ENCODE assay signal across 1 cellular context in the genomic region with DNA sequence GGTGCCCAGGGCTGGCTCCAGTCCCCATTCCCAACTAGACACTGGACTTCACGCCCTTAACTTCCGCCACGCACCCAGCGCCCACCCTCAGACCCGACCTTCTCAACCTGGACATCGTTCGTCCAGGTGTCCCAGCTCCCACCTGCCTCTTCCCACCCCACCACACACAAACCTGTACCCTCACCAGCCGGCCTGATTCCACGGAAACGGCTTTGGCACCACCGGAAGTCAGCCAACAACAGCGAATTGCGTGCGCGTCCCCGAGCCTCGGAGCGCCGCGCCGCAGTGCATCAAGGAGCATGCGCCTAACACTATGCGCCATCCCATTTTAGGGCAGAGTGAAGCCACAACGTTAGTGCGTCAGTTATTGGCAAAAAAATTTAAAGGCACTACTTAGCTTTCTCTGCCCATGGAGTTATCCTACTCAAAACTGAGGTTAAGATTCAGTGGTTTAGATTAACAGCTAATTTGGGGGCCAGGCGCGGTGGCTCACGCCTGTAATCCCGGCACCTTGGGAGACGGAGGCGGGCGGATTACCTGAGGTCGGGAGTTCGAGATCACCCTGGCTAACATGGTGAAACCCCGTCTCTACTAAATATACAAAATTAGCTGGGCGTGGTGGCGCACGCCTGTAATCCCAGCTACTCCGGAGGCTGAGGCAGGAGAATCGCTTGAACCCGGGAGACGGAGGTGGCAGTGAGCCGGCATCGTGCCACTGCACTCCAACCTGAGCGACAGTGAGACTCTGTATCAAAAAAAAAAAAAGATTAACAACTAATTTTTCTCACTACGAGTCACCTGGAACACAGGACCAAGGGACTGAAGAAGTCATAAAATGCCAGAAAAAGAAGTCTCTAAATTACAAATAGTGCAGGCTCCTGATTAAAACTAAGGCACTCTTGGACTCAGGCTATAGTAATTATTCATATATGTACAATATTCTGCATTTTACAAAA.
TF ChIP-seq lines count a peak whose summit lies in the region.

A gene with protein sequence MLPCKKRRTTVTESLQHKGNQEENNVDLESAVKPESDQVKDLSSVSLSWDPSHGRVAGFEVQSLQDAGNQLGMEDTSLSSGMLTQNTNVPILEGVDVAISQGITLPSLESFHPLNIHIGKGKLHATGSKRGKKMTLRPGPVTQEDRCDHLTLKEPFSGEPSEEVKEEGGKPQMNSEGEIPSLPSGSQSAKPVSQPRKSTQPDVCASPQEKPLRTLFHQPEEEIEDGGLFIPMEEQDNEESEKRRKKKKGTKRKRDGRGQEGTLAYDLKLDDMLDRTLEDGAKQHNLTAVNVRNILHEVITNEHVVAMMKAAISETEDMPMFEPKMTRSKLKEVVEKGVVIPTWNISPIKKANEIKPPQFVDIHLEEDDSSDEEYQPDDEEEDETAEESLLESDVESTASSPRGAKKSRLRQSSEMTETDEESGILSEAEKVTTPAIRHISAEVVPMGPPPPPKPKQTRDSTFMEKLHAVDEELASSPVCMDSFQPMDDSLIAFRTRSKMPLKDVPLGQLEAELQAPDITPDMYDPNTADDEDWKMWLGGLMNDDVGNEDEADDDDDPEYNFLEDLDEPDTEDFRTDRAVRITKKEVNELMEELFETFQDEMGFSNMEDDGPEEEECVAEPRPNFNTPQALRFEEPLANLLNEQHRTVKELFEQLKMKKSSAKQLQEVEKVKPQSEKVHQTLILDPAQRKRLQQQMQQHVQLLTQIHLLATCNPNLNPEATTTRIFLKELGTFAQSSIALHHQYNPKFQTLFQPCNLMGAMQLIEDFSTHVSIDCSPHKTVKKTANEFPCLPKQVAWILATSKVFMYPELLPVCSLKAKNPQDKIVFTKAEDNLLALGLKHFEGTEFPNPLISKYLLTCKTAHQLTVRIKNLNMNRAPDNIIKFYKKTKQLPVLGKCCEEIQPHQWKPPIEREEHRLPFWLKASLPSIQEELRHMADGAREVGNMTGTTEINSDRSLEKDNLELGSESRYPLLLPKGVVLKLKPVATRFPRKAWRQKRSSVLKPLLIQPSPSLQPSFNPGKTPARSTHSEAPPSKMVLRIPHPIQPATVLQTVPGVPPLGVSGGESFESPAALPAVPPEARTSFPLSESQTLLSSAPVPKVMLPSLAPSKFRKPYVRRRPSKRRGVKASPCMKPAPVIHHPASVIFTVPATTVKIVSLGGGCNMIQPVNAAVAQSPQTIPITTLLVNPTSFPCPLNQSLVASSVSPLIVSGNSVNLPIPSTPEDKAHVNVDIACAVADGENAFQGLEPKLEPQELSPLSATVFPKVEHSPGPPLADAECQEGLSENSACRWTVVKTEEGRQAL (N-terminal part only) (minus strand): TSS at position 240 of the 956 bp plus-strand sequence. CDS start 3,434 bp downstream, outside the sequence.

TF ChIP-seq in HepG2, 621 proteins besides CTCF, POLR2A, EP300 and RAD21 (continued from another document and continues in another):
- TF ChIP-seq, protein P1, sequence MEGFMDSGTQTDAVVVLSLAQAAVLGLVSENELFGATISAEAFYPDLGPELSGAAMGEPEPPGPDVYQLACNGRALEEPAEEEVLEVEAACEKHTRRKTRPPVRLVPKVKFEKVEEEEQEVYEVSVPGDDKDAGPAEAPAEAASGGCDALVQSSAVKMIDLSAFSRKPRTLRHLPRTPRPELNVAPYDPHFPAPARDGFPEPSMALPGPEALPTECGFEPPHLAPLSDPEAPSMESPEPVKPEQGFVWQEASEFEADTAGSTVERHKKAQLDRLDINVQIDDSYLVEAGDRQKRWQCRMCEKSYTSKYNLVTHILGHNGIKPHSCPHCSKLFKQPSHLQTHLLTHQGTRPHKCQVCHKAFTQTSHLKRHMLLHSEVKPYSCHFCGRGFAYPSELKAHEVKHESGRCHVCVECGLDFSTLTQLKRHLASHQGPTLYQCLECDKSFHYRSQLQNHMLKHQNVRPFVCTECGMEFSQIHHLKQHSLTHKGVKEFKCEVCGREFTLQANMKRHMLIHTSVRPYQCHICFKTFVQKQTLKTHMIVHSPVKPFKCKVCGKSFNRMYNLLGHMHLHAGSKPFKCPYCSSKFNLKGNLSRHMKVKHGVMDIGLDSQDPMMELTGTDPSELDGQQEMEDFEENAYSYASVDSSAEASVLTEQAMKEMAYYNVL (CRISPR knock-in tag; IDR thresholded peaks at IDR 0.05; ENCODE audit: borderline replicate concordance) = no peak
- TF ChIP-seq ZNF747 (CRISPR knock-in tag; IDR thresholded peaks at IDR 0.05; ENCODE audit: borderline replicate concordance) = no peak
- 0 out of 2 replicates have a peak, but pooled peaks have one; percentile 36 for TF ChIP-seq SMYD3 (CRISPR knock-in tag; IDR thresholded peaks at IDR 0.05)
- TF ChIP-seq, protein P2, sequence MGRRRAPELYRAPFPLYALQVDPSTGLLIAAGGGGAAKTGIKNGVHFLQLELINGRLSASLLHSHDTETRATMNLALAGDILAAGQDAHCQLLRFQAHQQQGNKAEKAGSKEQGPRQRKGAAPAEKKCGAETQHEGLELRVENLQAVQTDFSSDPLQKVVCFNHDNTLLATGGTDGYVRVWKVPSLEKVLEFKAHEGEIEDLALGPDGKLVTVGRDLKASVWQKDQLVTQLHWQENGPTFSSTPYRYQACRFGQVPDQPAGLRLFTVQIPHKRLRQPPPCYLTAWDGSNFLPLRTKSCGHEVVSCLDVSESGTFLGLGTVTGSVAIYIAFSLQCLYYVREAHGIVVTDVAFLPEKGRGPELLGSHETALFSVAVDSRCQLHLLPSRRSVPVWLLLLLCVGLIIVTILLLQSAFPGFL (CRISPR knock-in tag; IDR thresholded peaks at IDR 0.05) = no peak
- TF ChIP-seq ARHGAP35 (CRISPR knock-in tag; IDR thresholded peaks at IDR 0.05; ENCODE audit: borderline replicate concordance) = 0 out of 2 replicates have a peak, but pooled peaks have one; percentile 57
- TF ChIP-seq ZSCAN29 (CRISPR knock-in tag; conservative IDR thresholded peaks at IDR 0.05) = no peak
- no peak for TF ChIP-seq DNMT1 (CRISPR knock-in tag; IDR thresholded peaks at IDR 0.05)
- TF ChIP-seq ZSCAN30 (CRISPR knock-in tag; IDR thresholded peaks at IDR 0.05) = no peak
- TF ChIP-seq ARNT (IDR thresholded peaks at IDR 0.05) = no peak
- peak; percentile 69; the same call in 1 of the 2 replicates for TF ChIP-seq SMAD1 (CRISPR knock-in tag; IDR thresholded peaks at IDR 0.05; ENCODE audit: borderline replicate concordance, low read depth)
- TF ChIP-seq, protein P3, sequence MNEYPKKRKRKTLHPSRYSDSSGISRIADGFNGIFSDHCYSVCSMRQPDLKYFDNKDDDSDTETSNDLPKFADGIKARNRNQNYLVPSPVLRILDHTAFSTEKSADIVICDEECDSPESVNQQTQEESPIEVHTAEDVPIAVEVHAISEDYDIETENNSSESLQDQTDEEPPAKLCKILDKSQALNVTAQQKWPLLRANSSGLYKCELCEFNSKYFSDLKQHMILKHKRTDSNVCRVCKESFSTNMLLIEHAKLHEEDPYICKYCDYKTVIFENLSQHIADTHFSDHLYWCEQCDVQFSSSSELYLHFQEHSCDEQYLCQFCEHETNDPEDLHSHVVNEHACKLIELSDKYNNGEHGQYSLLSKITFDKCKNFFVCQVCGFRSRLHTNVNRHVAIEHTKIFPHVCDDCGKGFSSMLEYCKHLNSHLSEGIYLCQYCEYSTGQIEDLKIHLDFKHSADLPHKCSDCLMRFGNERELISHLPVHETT (CRISPR knock-in tag; conservative IDR thresholded peaks at IDR 0.05) = no peak; the same call in 1 of the 2 replicates
- TF ChIP-seq ATRX (CRISPR knock-in tag; IDR thresholded peaks at IDR 0.05; ENCODE audit: borderline replicate concordance) = no peak
- peak; percentile 29; the same call in 1 of the 2 replicates for TF ChIP-seq CEBPG (CRISPR knock-in tag; IDR thresholded peaks at IDR 0.05)
- 0 out of 2 replicates have a peak, but pooled peaks have one; percentile 37 for TF ChIP-seq ZNF724P (CRISPR knock-in tag; IDR thresholded peaks at IDR 0.05; ENCODE audit: borderline replicate concordance)
- TF ChIP-seq ZFP36 (IDR thresholded peaks at IDR 0.05; ENCODE audit: borderline replicate concordance, low read depth, low read length, partially characterized antibody) = no peak
- TF ChIP-seq ZC3H4 (CRISPR knock-in tag; IDR thresholded peaks at IDR 0.05; ENCODE audit: borderline replicate concordance) = no peak
- no peak for TF ChIP-seq FLYWCH1 (CRISPR knock-in tag; IDR thresholded peaks at IDR 0.05)
- TF ChIP-seq ZNF17 (CRISPR knock-in tag; IDR thresholded peaks at IDR 0.05) = no peak
- no peak for TF ChIP-seq CCDC6 (CRISPR knock-in tag; IDR thresholded peaks at IDR 0.05)
- peak; percentile 58 for TF ChIP-seq MED1 (CRISPR knock-in tag; IDR thresholded peaks at IDR 0.05)
- TF ChIP-seq, protein P4, sequence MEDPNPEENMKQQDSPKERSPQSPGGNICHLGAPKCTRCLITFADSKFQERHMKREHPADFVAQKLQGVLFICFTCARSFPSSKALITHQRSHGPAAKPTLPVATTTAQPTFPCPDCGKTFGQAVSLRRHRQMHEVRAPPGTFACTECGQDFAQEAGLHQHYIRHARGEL (CRISPR knock-in tag; IDR thresholded peaks at IDR 0.05) = no peak
- TF ChIP-seq ZNF558 (CRISPR knock-in tag; IDR thresholded peaks at IDR 0.05; ENCODE audit: borderline replicate concordance) = no peak
- no peak for TF ChIP-seq ARNT2 (CRISPR knock-in tag; IDR thresholded peaks at IDR 0.05; ENCODE audit: low read depth)
- TF ChIP-seq PHB2 (IDR thresholded peaks at IDR 0.05; ENCODE audit: partially characterized antibody) = no peak
- peak; percentile 67; the same call in 1 of the 2 replicates for TF ChIP-seq ZNF331 (CRISPR knock-in tag; IDR thresholded peaks at IDR 0.05)
- TF ChIP-seq, protein P5, sequence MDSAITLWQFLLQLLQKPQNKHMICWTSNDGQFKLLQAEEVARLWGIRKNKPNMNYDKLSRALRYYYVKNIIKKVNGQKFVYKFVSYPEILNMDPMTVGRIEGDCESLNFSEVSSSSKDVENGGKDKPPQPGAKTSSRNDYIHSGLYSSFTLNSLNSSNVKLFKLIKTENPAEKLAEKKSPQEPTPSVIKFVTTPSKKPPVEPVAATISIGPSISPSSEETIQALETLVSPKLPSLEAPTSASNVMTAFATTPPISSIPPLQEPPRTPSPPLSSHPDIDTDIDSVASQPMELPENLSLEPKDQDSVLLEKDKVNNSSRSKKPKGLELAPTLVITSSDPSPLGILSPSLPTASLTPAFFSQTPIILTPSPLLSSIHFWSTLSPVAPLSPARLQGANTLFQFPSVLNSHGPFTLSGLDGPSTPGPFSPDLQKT (CRISPR knock-in tag; IDR thresholded peaks at IDR 0.05; ENCODE audit: borderline replicate concordance) = no peak
- TF ChIP-seq MAF1 (CRISPR knock-in tag; IDR thresholded peaks at IDR 0.05; ENCODE audit: borderline replicate concordance) = no peak; the same call in 1 of the 2 replicates
- peak; percentile 69; the same call in 1 of the 2 replicates for TF ChIP-seq MXD4 (CRISPR knock-in tag; IDR thresholded peaks at IDR 0.05)
- no peak for TF ChIP-seq ZNF674 (CRISPR knock-in tag; IDR thresholded peaks at IDR 0.05; ENCODE audit: low read depth)
- no peak for TF ChIP-seq ZNF546 (CRISPR knock-in tag; conservative IDR thresholded peaks at IDR 0.05)
- TF ChIP-seq SP1 (IDR thresholded peaks at IDR 0.05) = no peak
- no peak; the same call in 1 of the 2 replicates for TF ChIP-seq SP1 (CRISPR knock-in tag; IDR thresholded peaks at IDR 0.05)
- peak; percentile 36 for TF ChIP-seq ZNF883 (CRISPR knock-in tag; IDR thresholded peaks at IDR 0.05; ENCODE audit: not compliant biosample characterization)
- TF ChIP-seq, protein P6, sequence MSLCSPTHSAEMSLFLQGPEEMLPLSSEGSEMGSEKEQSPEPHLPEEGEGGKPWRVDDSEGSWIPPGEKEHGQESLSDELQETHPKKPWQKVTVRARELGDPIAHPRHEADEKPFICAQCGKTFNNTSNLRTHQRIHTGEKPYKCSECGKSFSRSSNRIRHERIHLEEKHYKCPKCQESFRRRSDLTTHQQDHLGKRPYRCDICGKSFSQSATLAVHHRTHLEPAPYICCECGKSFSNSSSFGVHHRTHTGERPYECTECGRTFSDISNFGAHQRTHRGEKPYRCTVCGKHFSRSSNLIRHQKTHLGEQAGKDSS (CRISPR knock-in tag; IDR thresholded peaks at IDR 0.05; ENCODE audit: borderline replicate concordance, low read depth) = no peak
- no peak for TF ChIP-seq ELF4 (CRISPR knock-in tag; IDR thresholded peaks at IDR 0.05; ENCODE audit: borderline replicate concordance)
- no peak for TF ChIP-seq MATR3 (CRISPR knock-in tag; IDR thresholded peaks at IDR 0.05)
- TF ChIP-seq CBFB (CRISPR knock-in tag; IDR thresholded peaks at IDR 0.05) = no peak
- no peak; the same call in 1 of the 2 replicates for TF ChIP-seq RFX3 (CRISPR knock-in tag; IDR thresholded peaks at IDR 0.05)
- TF ChIP-seq, protein P7, sequence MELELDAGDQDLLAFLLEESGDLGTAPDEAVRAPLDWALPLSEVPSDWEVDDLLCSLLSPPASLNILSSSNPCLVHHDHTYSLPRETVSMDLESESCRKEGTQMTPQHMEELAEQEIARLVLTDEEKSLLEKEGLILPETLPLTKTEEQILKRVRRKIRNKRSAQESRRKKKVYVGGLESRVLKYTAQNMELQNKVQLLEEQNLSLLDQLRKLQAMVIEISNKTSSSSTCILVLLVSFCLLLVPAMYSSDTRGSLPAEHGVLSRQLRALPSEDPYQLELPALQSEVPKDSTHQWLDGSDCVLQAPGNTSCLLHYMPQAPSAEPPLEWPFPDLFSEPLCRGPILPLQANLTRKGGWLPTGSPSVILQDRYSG (CRISPR knock-in tag; IDR thresholded peaks at IDR 0.05) = no peak
- TF ChIP-seq HIVEP1 (CRISPR knock-in tag; IDR thresholded peaks at IDR 0.05) = no peak
- TF ChIP-seq, protein P8, sequence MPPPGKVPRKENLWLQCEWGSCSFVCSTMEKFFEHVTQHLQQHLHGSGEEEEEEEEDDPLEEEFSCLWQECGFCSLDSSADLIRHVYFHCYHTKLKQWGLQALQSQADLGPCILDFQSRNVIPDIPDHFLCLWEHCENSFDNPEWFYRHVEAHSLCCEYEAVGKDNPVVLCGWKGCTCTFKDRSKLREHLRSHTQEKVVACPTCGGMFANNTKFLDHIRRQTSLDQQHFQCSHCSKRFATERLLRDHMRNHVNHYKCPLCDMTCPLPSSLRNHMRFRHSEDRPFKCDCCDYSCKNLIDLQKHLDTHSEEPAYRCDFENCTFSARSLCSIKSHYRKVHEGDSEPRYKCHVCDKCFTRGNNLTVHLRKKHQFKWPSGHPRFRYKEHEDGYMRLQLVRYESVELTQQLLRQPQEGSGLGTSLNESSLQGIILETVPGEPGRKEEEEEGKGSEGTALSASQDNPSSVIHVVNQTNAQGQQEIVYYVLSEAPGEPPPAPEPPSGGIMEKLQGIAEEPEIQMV (CRISPR knock-in tag; IDR thresholded peaks at IDR 0.05; ENCODE audit: low read depth) = no peak
- TF ChIP-seq ZNF605 (CRISPR knock-in tag; IDR thresholded peaks at IDR 0.05) = peak; percentile 72
- no peak for TF ChIP-seq IKZF1 (IDR thresholded peaks at IDR 0.05)
- TF ChIP-seq, protein P9, sequence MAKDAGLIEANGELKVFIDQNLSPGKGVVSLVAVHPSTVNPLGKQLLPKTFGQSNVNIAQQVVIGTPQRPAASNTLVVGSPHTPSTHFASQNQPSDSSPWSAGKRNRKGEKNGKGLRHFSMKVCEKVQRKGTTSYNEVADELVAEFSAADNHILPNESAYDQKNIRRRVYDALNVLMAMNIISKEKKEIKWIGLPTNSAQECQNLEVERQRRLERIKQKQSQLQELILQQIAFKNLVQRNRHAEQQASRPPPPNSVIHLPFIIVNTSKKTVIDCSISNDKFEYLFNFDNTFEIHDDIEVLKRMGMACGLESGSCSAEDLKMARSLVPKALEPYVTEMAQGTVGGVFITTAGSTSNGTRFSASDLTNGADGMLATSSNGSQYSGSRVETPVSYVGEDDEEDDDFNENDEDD (CRISPR knock-in tag; IDR thresholded peaks at IDR 0.05; ENCODE audit: borderline replicate concordance) = peak; percentile 18; the same call in 1 of the 2 replicates
